Comparison of ENCODE assay signal across 8 cellular contexts in the genomic region with DNA sequence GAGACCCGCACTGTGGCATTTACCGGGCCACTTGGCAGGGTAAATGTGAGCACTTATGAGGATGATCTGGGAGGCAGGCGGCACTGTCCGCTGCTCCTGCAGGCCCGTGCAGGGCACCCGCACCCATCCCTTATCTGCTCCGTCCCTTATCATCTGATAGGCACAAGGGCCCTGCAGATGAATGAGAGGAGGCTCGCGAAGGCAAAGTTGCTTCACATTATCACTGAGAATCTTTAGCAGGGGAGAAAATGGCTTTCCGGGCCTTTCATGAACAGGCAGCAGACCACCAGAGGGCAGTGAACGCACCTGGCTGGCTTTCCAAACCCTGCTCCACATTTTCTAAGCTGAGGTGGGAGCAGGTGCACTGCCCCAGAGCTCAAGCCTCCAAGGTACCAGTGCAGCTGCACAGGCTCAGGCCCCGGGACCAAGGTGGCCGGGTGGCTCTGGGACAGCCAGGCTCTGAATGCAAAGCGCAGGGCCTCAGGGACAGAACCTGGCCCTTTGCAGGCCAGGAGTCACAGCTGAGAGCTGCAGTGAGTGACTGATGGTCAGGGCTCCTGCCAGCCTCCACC.
DNase-seq lines count a peak whose midpoint lies in the region; ATAC-seq, FAIRE-seq and TF ChIP-seq lines count a peak whose summit lies in the region.

No MANE protein-coding gene starts in this region.

- H3K79me2 ChIP-seq in GM23248 (ENCODE audit: insufficient read depth), result no peaks in the 10 kb centered on the region
- H3K79me2 ChIP-seq in H1 (ENCODE audit: control insufficient read depth in 1 of 2, insufficient read depth in 2 of 2, low read length in 2 of 2), result no peaks in the 10 kb centered on the region

- no peak overlapping the region for H3K56ac ChIP-seq in H1 (replicated peaks; ENCODE audit: insufficient read length, low read depth, low read length)

- no peak overlapping the region for H2BK20ac ChIP-seq in H1 (ENCODE audit: low read length)

- no peaks in the 10 kb centered on the region for H3K27me3 ChIP-seq in GM23248 (replicated peaks; ENCODE audit: insufficient read depth)
- H3K27me3 ChIP-seq in H1 (replicated peaks in 1 of 4; ENCODE audit: control insufficient read depth in 3 of 4, extremely low read depth in 1 of 4, insufficient read depth in 3 of 4, low read length in 3 of 4), result no peaks in the 10 kb centered on the region

- H2BK15ac ChIP-seq in H1 (ENCODE audit: low read length), result no peak overlapping the region

- CTCF ChIA-PET in H1 (lab: Charles Lee; ENCODE audit: partially characterized antibody), result interaction anchor here (0.6 to 2.1 kb wide), 47 partner anchors 8 to 623 kb away, joined by 3 to 15 read pairs (median 4); partner anchors contain the start of gene SHANK2

- no peaks in the 10 kb centered on the region for H3K36me3 ChIP-seq in GM23248 (ENCODE audit: low read depth)
- H3K36me3 ChIP-seq in H1 (ENCODE audit: control insufficient read depth in 2 of 4, insufficient read depth in 4 of 4, low read length in 3 of 4), result peaks cover 0 to 7% (median 3%) of the 10 kb centered on the region in 4 experiments; a peak in 5 of 8 replicates

- WGBS in GM23248 (ENCODE audit: low coverage in 1 of 2, low lambda C conversion rate in 2 of 2, missing lambda C conversion rate in 2 of 2), 2 experiments, result 42 to 43% methylated on average over 14 of the region's 14 CpGs
- WGBS in H1 (ENCODE audit: extremely low coverage in 1 of 2, insufficient coverage in 1 of 2, insufficient read length in 1 of 2, insufficient replicate concordance in 2 of 2, low coverage in 1 of 2, low lambda C conversion rate in 2 of 2, missing lambda C conversion rate in 1 of 2), 2 experiments, result 68% methylated on average over 14 of the region's 14 CpGs; no CpG with 5 or more reads in 1 of the 2 experiments

- H4K8ac ChIP-seq in H1 (ENCODE audit: extremely low read depth, insufficient read depth, low read length), result peak overlapping the region; percentile 22; the same call in 1 of the 2 replicates

- H3K18ac ChIP-seq in H1 (ENCODE audit: extremely low read depth, low read length), result no peak overlapping the region

- H3K9ac ChIP-seq in GM23248, result no peak overlapping the region
- no peak overlapping the region for H3K9ac ChIP-seq in H1 (replicated peaks in 1 of 4; ENCODE audit: extremely low read depth in 1 of 4, low read depth in 3 of 4, low read length in 3 of 4)

- no peak overlapping the region for H3K4ac ChIP-seq in H1 (replicated peaks; ENCODE audit: insufficient read length, low read depth, low read length)

- H3K79me1 ChIP-seq in H1 (ENCODE audit: low read depth, low read length), result peaks cover 5% of the 10 kb centered on the region; the same call in 1 of the 2 replicates

- H3K23me2 ChIP-seq in H1 (ENCODE audit: low read depth, low read length), result no peaks in the 10 kb centered on the region

- no peaks in the 10 kb centered on the region for H4K20me1 ChIP-seq in GM23248 (ENCODE audit: insufficient read depth)
- peaks cover 3 to 18% of the 10 kb centered on the region in 2 experiments for H4K20me1 ChIP-seq in H1 (replicated peaks in 1 of 2; ENCODE audit: control insufficient read depth in 1 of 2, insufficient read depth in 2 of 2, low read length in 2 of 2)

- H2BK5ac ChIP-seq in H1 (ENCODE audit: low read depth, low read length), result no peak overlapping the region

- H2BK120ac ChIP-seq in H1 (replicated peaks; ENCODE audit: low read depth, low read length), result no peak overlapping the region

- peak; percentile 13 for DNase-seq in ACHN
- peak; percentile 42 for DNase-seq in GM23248
- peak; percentile 90 for DNase-seq in NCI-H510A treated with DMSO at 0.1 percent for 48 hours (lab: John Stamatoyannopoulos, UW)
- peak; percentile 31 to 78 for DNase-seq in H1 (ENCODE audit: low read depth in 1 of 2, low spot score in 2 of 2)
- DNase-seq in retina, result peak; percentile 83
- no peak for DNase-seq in activated CD4-positive, alpha-beta T cell treated with anti-CD3 and anti-CD28 coated beads, Interleukin-2, amount 50 U/mL, for 1 hour

- TF ChIP-seq CTCF in H1 (IDR thresholded peaks at IDR 0.05; ENCODE audit: control extremely low read depth in 1 of 3, insufficient read depth in 1 of 3, low read depth in 1 of 3, low read length in 3 of 3), result peak; percentile 67 to 84 (median 78)

- in situ Hi-C loops in ACHN (cut with HindIII; ENCODE audit: low pct_ligation_motif_present, low pct_unique_long_range_greater_than_20kb, low sequenced_read_pairs) (no loop called here), GM23248 (cut with MboI) (no loop called here)

- H3K4me1 ChIP-seq in GM23248 (ENCODE audit: insufficient read depth), result no peaks in the 10 kb centered on the region
- no peaks in the 10 kb centered on the region for H3K4me1 ChIP-seq in H1 (replicated peaks in 1 of 4; ENCODE audit: control insufficient read depth in 3 of 4, insufficient read depth in 4 of 4, low read length in 3 of 4)

- no peak for ATAC-seq in HG02885 (IDR thresholded peaks at IDR 0.05; ENCODE audit: poor library complexity, unreplicated experiment)
- ATAC-seq in HG03442 (IDR thresholded peaks at IDR 0.05; ENCODE audit: unreplicated experiment), result no peak

- H2AFZ ChIP-seq in GM23248 (no peak overlapping the region), H1 (ENCODE audit: low read length) (no peak overlapping the region)

- no peak for FAIRE-seq in H1 (lab: Jason Lieb, UNC)

- peak; percentile 77 to 80 for TF ChIP-seq RAD21 in H1 (IDR thresholded peaks at IDR 0.05 in 1 of 2, conservative IDR thresholded peaks at IDR 0.05 in 1 of 2; ENCODE audit: low read depth in 2 of 2, low read length in 2 of 2)

- H4K91ac ChIP-seq in H1 (replicated peaks; ENCODE audit: insufficient read length, low read length), result no peak overlapping the region

- H4K5ac ChIP-seq in H1 (ENCODE audit: insufficient read length, low read depth, low read length), result no peak overlapping the region

- no peak overlapping the region for H3K4me3 ChIP-seq in GM23248
- H3K4me3 ChIP-seq in H1 (ENCODE audit: extremely low read depth in 1 of 4, insufficient read depth in 2 of 4, low read depth in 3 of 4, low read length in 4 of 4), result no peak overlapping the region

- H2BK12ac ChIP-seq in H1 (ENCODE audit: low read depth, low read length), result no peak overlapping the region

- no peak overlapping the region for H3K23ac ChIP-seq in H1 (ENCODE audit: insufficient read length)

- H3K14ac ChIP-seq in H1 (ENCODE audit: insufficient read length), result no peak overlapping the region

- H2AK5ac ChIP-seq in H1 (ENCODE audit: low read depth, low read length), result no peak overlapping the region

- H3F3A ChIP-seq in GM23248 (ENCODE audit: insufficient read depth), result no peaks in the 10 kb centered on the region

- H3K4me2 ChIP-seq in GM23248 (ENCODE audit: unreplicated experiment) (no peak overlapping the region), H1 (ENCODE audit: insufficient read depth in 1 of 2, low read depth in 2 of 2, low read length in 2 of 2) (no peak overlapping the region)

- no peak for TF ChIP-seq EP300 in H1 (IDR thresholded peaks at IDR 0.05; ENCODE audit: borderline replicate concordance in 1 of 2, low read depth in 2 of 2, low read length in 2 of 2)

- H3K9me3 ChIP-seq in GM23248 (ENCODE audit: low read depth), result no peaks in the 10 kb centered on the region
- no peaks in the 10 kb centered on the region for H3K9me3 ChIP-seq in H1 (ENCODE audit: insufficient read depth in 2 of 2, low read depth in 1 of 2, low read length in 1 of 2)

- POLR2A ChIA-PET in H1 (lab: Charles Lee; ENCODE audit: partially characterized antibody), result interaction anchor here (1.2 kb wide), 1 partner anchor 160 kb away, joined by 3 read pairs; no protein-coding TSS in a partner anchor

- TF ChIP-seq POLR2A in H1 (IDR thresholded peaks at IDR 0.05; ENCODE audit: control extremely low read depth in 1 of 2, low read depth in 2 of 2, low read length in 2 of 2), result no peak

- H3K27ac ChIP-seq in GM23248 (no peak overlapping the region), H1 (ENCODE audit: low read depth, low read length) (no peak overlapping the region)

- no peaks in the 10 kb centered on the region for H3K9me2 ChIP-seq in GM23248 (ENCODE audit: insufficient read depth)

TF ChIP-seq in H1, 55 proteins besides CTCF, POLR2A, EP300 and RAD21:
- peak; percentile 57; the same call in 1 of the 2 replicates for TF ChIP-seq YY1 (IDR thresholded peaks at IDR 0.05; ENCODE audit: low read depth, low read length)
- TF ChIP-seq GTF2F1 (IDR thresholded peaks at IDR 0.05; ENCODE audit: borderline replicate concordance, low read depth, low read length), result no peak
- 0 out of 2 replicates have a peak, but pooled peaks have one; percentile 40 for TF ChIP-seq CEBPB (IDR thresholded peaks at IDR 0.05; ENCODE audit: low read depth, low read length)
- no peak for TF ChIP-seq GABPA (IDR thresholded peaks at IDR 0.05; ENCODE audit: borderline replicate concordance, insufficient read depth, low read length)
TF ChIP-seq in H1: peak in this region for 2.
